In the genomic region with DNA sequence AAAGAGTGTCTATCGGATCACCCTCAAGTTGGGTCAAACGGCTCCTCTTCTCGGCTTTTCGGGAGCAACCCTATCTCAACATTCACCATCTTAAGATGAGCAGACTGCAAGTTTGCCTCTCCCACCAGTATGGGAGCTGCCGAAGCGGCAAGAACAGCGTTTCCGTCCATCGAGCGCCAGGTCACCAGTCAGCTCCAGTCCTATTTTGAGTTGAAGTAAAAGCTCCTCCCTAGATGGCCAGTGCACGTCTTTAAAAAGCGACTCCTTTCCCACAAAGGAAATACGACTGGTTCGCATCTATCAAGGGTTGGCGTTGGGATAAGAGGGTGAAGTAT, we compare ENCODE assay signal across 9 cellular contexts. TPM values are rescaled to one million over a fixed set of nuclear protein-coding genes. Genes with fewer than 3 reads are reported as not detected.
DNase-seq lines count a peak whose midpoint lies in the region; ATAC-seq and TF ChIP-seq lines count a peak whose summit lies in the region.
"Had no signal": no experiment of that assay in that cellular context is flagged by ENCODE, and none has a peak within 500 bp of the region (broad histone marks: within the 10 kb centered on the region; RNA-seq: fewer than 3 reads in every experiment).

No MANE protein-coding gene starts in this region.

- no peak for DNase-seq in AG04450 (ENCODE audit: low read depth, low spot score)
- DNase-seq in SK-N-SH = no peak
- DNase-seq in effector memory CD8-positive, alpha-beta T cell = peak in 1 of 3 experiments; percentile 53
- DNase-seq in naive thymus-derived CD8-positive, alpha-beta T cell = peak in 3 of 10 donors; percentile 24 to 60 (median 58)
- no peak for DNase-seq in hippocampal formation (lab: John Stamatoyannopoulos, UW)
- DNase-seq in H4 (ENCODE audit: low spot score) = no peak

- POLR2A ChIA-PET in AG04450 (lab: Yijun Ruan, JAX) (interaction anchor here (0.6 to 2.6 kb wide), 6 partner anchors 39 to 970 kb away, joined by 3 to 9 read pairs (median 4); partner anchors contain the start of genes ATR and DIPK2A), SK-N-SH (lab: Yijun Ruan, JAX) (interaction anchor here (1.2 to 1.9 kb wide), 4 partner anchors 40 to 422 kb away, joined by 3 to 17 read pairs (median 4); partner anchors contain the start of genes ATR and TRPC1)
- POLR2A ChIA-PET in naive thymus-derived CD8-positive, alpha-beta T cell (lab: Charles Lee) = interaction anchor here (0.5 to 3.5 kb wide), 14 partner anchors 17 to 1770 kb away, joined by 3 to 44 read pairs (median 3); partner anchors contain the start of genes ATR, CHST2, DIPK2A and XRN1

- no peaks in the 10 kb centered on the region for H3K9me2 ChIP-seq in SK-N-SH

- H3K27me3 Mint-ChIP-seq in effector memory CD8-positive, alpha-beta T cell = peaks cover 5 to 7% of the 10 kb centered on the region in 2 donors
- peaks cover 0 to 5% (median 0%) of the 10 kb centered on the region in 5 donors for H3K27me3 Mint-ChIP-seq in naive thymus-derived CD8-positive, alpha-beta T cell

- peaks cover 25 to 39% of the 10 kb centered on the region in 2 donors for H3K4me1 Mint-ChIP-seq in effector memory CD8-positive, alpha-beta T cell (ENCODE audit: low read depth in 2 of 2)
- peaks cover 14 to 45% (median 35%) of the 10 kb centered on the region in 4 donors for H3K4me1 Mint-ChIP-seq in naive thymus-derived CD8-positive, alpha-beta T cell

- no peaks in the 10 kb centered on the region for H3K9me3 Mint-ChIP-seq in effector memory CD8-positive, alpha-beta T cell
- no peaks in the 10 kb centered on the region for H3K9me3 Mint-ChIP-seq in naive thymus-derived CD8-positive, alpha-beta T cell

- H3K27me3 ChIP-seq in AG04450 (ENCODE audit: control insufficient read depth, insufficient read depth, low read length) = no peaks in the 10 kb centered on the region
- no peaks in the 10 kb centered on the region for H3K27me3 ChIP-seq in SK-N-SH (ENCODE audit: insufficient read depth)

- H3K4me3 ChIP-seq in AG04450 (ENCODE audit: low read depth, low read length) (peak overlapping the region; percentile 96), SK-N-SH (ENCODE audit: low read depth in 2 of 2, low read length in 1 of 2) (peak overlapping the region; percentile 96 to 97)

- peaks cover 11 to 16% of the 10 kb centered on the region in 2 experiments; a peak in 3 of 4 replicates for H3K4me1 ChIP-seq in SK-N-SH (ENCODE audit: control insufficient read depth in 1 of 2, insufficient read depth in 2 of 2, low read depth in 1 of 2, low read length in 1 of 2)

- H3K27ac Mint-ChIP-seq in effector memory CD8-positive, alpha-beta T cell = peak overlapping the region; percentile 98 to 99
- peak overlapping the region; percentile 97 to 100 (median 100) for H3K27ac Mint-ChIP-seq in naive thymus-derived CD8-positive, alpha-beta T cell

- H3K79me2 ChIP-seq in SK-N-SH (ENCODE audit: insufficient read depth) = peaks cover 61% of the 10 kb centered on the region

- H3F3A ChIP-seq in SK-N-SH (replicated peaks; ENCODE audit: insufficient read depth) = peaks cover 15% of the 10 kb centered on the region

- under 1% methylated on average over 13 of the region's 15 CpGs for WGBS in SK-N-SH (ENCODE audit: low lambda C conversion rate)

- peak overlapping the region; percentile 89 for H3K9ac ChIP-seq in SK-N-SH

- H4K20me1 ChIP-seq in SK-N-SH (ENCODE audit: insufficient read depth) = peaks cover 22% of the 10 kb centered on the region

- TF ChIP-seq CTCF in AG04450 (IDR thresholded peaks at IDR 0.05; ENCODE audit: low read depth, low read length) = no peak
- no peak for TF ChIP-seq CTCF in SK-N-SH (IDR thresholded peaks at IDR 0.05)

- TF ChIP-seq EP300 in SK-N-SH (IDR thresholded peaks at IDR 0.05; ENCODE audit: borderline replicate concordance in 1 of 2, low read depth in 1 of 2, low read length in 1 of 2) = no peak

- H3K4me3 Mint-ChIP-seq in effector memory CD8-positive, alpha-beta T cell = peak overlapping the region; percentile 91 to 97
- H3K4me3 Mint-ChIP-seq in naive thymus-derived CD8-positive, alpha-beta T cell = peak overlapping the region; percentile 94 to 100 (median 99)

- peak overlapping the region; percentile 83; the same call in 1 of the 2 replicates for H2AFZ ChIP-seq in SK-N-SH (ENCODE audit: low read depth)

- CTCF ChIA-PET in AG04450 (lab: Charles Lee) (interaction anchor here (0.6 to 3.8 kb wide), 6 partner anchors 12 to 744 kb away, joined by 3 to 18 read pairs (median 8); no protein-coding TSS in a partner anchor), SK-N-SH (lab: Yijun Ruan, JAX) (interaction anchor here (0.8 to 2.1 kb wide), 6 partner anchors 10 to 422 kb away, joined by 3 to 9 read pairs (median 5); partner anchors contain the start of gene ATR)

- ATAC-seq in GM18867 (IDR thresholded peaks at IDR 0.05; ENCODE audit: unreplicated experiment) = peak; percentile 71
- peak; percentile 65 for ATAC-seq in HG03039 (IDR thresholded peaks at IDR 0.05; ENCODE audit: unreplicated experiment)
- ATAC-seq in effector memory CD8-positive, alpha-beta T cell (replicated peaks) = peak; percentile 70
- peak; percentile 65 to 77 for ATAC-seq in naive thymus-derived CD8-positive, alpha-beta T cell

- peak overlapping the region; percentile 90 for H3K4me2 ChIP-seq in SK-N-SH

- H3K9me3 ChIP-seq in AG04450 (ENCODE audit: control insufficient read depth, insufficient read depth, low read length) = no peaks in the 10 kb centered on the region; the same call in 1 of the 2 replicates
- no peaks in the 10 kb centered on the region for H3K9me3 ChIP-seq in SK-N-SH

- H3K27ac ChIP-seq in AG04450 (ENCODE audit: low read depth, low read length) = peak overlapping the region; percentile 97
- peak overlapping the region; percentile 93 to 96 for H3K27ac ChIP-seq in SK-N-SH (ENCODE audit: low read depth in 2 of 2, low read length in 1 of 2)

- no peaks in the 10 kb centered on the region for H3K36me3 ChIP-seq in SK-N-SH (replicated peaks in 1 of 2; ENCODE audit: control insufficient read depth in 1 of 2, insufficient read depth in 2 of 2, low read length in 1 of 2)

- H3K36me3 Mint-ChIP-seq in effector memory CD8-positive, alpha-beta T cell (ENCODE audit: insufficient read depth) = peaks cover 21% of the 10 kb centered on the region
- H3K36me3 Mint-ChIP-seq in naive thymus-derived CD8-positive, alpha-beta T cell = no peaks in the 10 kb centered on the region

- TF ChIP-seq RAD21 in SK-N-SH (IDR thresholded peaks at IDR 0.05; ENCODE audit: low read length) = no peak

TF ChIP-seq in SK-N-SH, 30 proteins besides CTCF, POLR2A, EP300 and RAD21:
- TF ChIP-seq ELF1 (IDR thresholded peaks at IDR 0.05) = no peak
- no peak for TF ChIP-seq IRF3 (IDR thresholded peaks at IDR 0.05; ENCODE audit: low read depth, low read length)

RNA-seq across cellular contexts. Expression of gene U2SURP, which starts 0.4 kb away (rescaled TPM):
- polyA plus RNA-seq in AG04450 (2011; rRNA removed) = 51.3 and 71.9 TPM in 2 replicates
- 58.6 and 74.1 TPM in 2 replicates for polyA minus RNA-seq in AG04450 (2011; rRNA and poly(A)+ RNA removed)
- 10.9 and 14.8 TPM in 2 replicates for polyA plus RNA-seq in SK-N-SH (2012; rRNA removed)
- polyA plus RNA-seq in SK-N-SH (2012; cell fraction: cytosol; rRNA removed) = 12.9 and 20.9 TPM in 2 replicates
- polyA plus RNA-seq in SK-N-SH (2012; cell fraction: nucleus; rRNA removed) = 21.8 and 38.2 TPM in 2 replicates
- 100 to 1,000 TPM; 168 to 169 TPM for total RNA-seq in naive thymus-derived CD8-positive, alpha-beta T cell
- 100 to 1,000 TPM; 110 to 131 (median 125) TPM for polyA plus RNA-seq in naive thymus-derived CD8-positive, alpha-beta T cell
- total RNA-seq in H4 (2014; rRNA removed; shearing (Covaris generic)) = 61.7 and 90.0 TPM in 2 replicates

RNA-seq across cellular contexts. Expression of gene PAQR9, which starts 37.5 kb away (rescaled TPM):
- polyA plus RNA-seq in AG04450 (2011; rRNA removed) (not detected in 2 replicates), SK-N-SH (2012; rRNA removed) (0.10 and 0.16 TPM in 2 replicates)
- not detected in 2 replicates for polyA minus RNA-seq in AG04450 (2011; rRNA and poly(A)+ RNA removed)
- 0.15 and 0.16 TPM in 2 replicates for polyA plus RNA-seq in SK-N-SH (2012; cell fraction: cytosol; rRNA removed)
- polyA plus RNA-seq in SK-N-SH (2012; cell fraction: nucleus; rRNA removed) = 0.15 and 0.23 TPM in 2 replicates
- total RNA-seq in naive thymus-derived CD8-positive, alpha-beta T cell = not detected
- polyA plus RNA-seq in naive thymus-derived CD8-positive, alpha-beta T cell = not detected
- total RNA-seq in H4 (2014; rRNA removed; shearing (Covaris generic)) = 0.21 TPM in 1 of 2 replicates, not detected in the other
- total RNA-seq: LHCN-M2 had no signal
